24 cellular contexts compared by ENCODE assay signal in genomic region chr12:38898001-38898684, GRCh38. TPM values are rescaled to one million over a fixed set of nuclear protein-coding genes. Genes with fewer than 3 reads are reported as not detected.
DNase-seq lines count a peak whose midpoint lies in the region; ATAC-seq and TF ChIP-seq lines count a peak whose summit lies in the region.
"Had no signal": no experiment of that assay in that cellular context is flagged by ENCODE, and none has a peak within 500 bp of the region (broad histone marks: within the 10 kb centered on the region; RNA-seq: fewer than 3 reads in every experiment).

No MANE protein-coding gene starts in this region.

- H3K56ac ChIP-seq in mesendoderm (ENCODE audit: low read length), result peak overlapping the region; percentile 36

- no peak overlapping the region for H2BK5ac ChIP-seq in mesendoderm (ENCODE audit: low read length)

- no peak overlapping the region for H3K18ac ChIP-seq in mesendoderm (ENCODE audit: low read length)

- peak; percentile 16 for DNase-seq in AG10803 (ENCODE audit: low read depth)
- DNase-seq in chondrocyte (ENCODE audit: low spot score), result no peak
- DNase-seq in mesendoderm, result peak; percentile 95
- no peak for DNase-seq in CD14-positive monocyte (ENCODE audit: low spot score)
- DNase-seq in NCI-H748 treated with DMSO at 0.1 percent for 48 hours (lab: John Stamatoyannopoulos, UW), result no peak
- no peak for DNase-seq in NCI-H345 (lab: John Stamatoyannopoulos, UW)
- DNase-seq: activated CD4-positive, alpha-beta T cell treated with anti-CD3 and anti-CD28 coated beads for 36 hours; activated gamma-delta T cell; activated naive CD8-positive, alpha-beta T cell treated with anti-CD3 and anti-CD28 coated beads, Interleukin-2, amount 10 ng/mL, durations not matched to agents 7 days and 5 days; activated T-cell treated with anti-CD3 and anti-CD28 coated beads, Interleukin-2, amount 50 U/mL, for 1 hour; CD8-positive, alpha-beta T cell; cerebellar nuclear complex; DMS 273 treated with DMSO at 0.1 percent for 48 hours; EL; Karpas-422; MV-4-11; NCI-H1436 treated with DMSO at 0.1 percent for 48 hours; NCI-H446; NCI-H82; psoas muscle had no signal

- no peak overlapping the region for H2BK15ac ChIP-seq in mesendoderm (replicated peaks; ENCODE audit: low read depth)

- intact Hi-C loops in CD14-positive monocyte (cut with micrococcal nuclease), result no loop called here

- H3K27ac ChIP-seq in HUES6 (ENCODE audit: low read depth, low read length) (peak overlapping the region; percentile 67), mesendoderm (ENCODE audit: low read depth, low read length) (no peak overlapping the region)
- H3K27ac ChIP-seq: psoas muscle had no signal

- no peaks in the 10 kb centered on the region for H3K79me2 ChIP-seq in mesendoderm (ENCODE audit: control insufficient read depth, insufficient read depth, low read length)

- no peak overlapping the region for H4K8ac ChIP-seq in mesendoderm (ENCODE audit: low read depth, low read length)

- no peaks in the 10 kb centered on the region for H3K36me3 Mint-ChIP-seq in chondrocyte (ENCODE audit: low read depth)
- peaks cover 5 to 6% of the 10 kb centered on the region in 2 donors for H3K36me3 Mint-ChIP-seq in CD14-positive monocyte
- H3K36me3 Mint-ChIP-seq: activated naive CD8-positive, alpha-beta T cell treated with anti-CD3 and anti-CD28 coated beads, Interleukin-2, amount 10 ng/mL, durations not matched to agents 7 days and 5 days; CD8-positive, alpha-beta T cell had no signal

- H2BK120ac ChIP-seq in mesendoderm (ENCODE audit: low read depth, low read length), result no peak overlapping the region

- H3K4me3 ChIP-seq in AG10803 (ENCODE audit: low read length), result no peak overlapping the region
- H3K4me3 ChIP-seq in HUES6 (ENCODE audit: low read depth, low read length), result peak overlapping the region; percentile 29; the same call in 1 of the 2 replicates
- H3K4me3 ChIP-seq in mesendoderm (ENCODE audit: low read length), result no peak overlapping the region
- H3K4me3 ChIP-seq: psoas muscle had no signal

- no peak overlapping the region for H3K4ac ChIP-seq in mesendoderm (ENCODE audit: low read depth, low read length)

- H3K4me1 Mint-ChIP-seq in chondrocyte (ENCODE audit: low read depth) (peaks cover 13% of the 10 kb centered on the region), CD14-positive monocyte (peaks cover 34% of the 10 kb centered on the region)
- H3K4me1 Mint-ChIP-seq: activated naive CD8-positive, alpha-beta T cell treated with anti-CD3 and anti-CD28 coated beads, Interleukin-2, amount 10 ng/mL, durations not matched to agents 7 days and 5 days had no signal

- H3K79me1 ChIP-seq in mesendoderm (ENCODE audit: low read length), result peaks cover 3% of the 10 kb centered on the region

- TF ChIP-seq CTCF in AG10803 (conservative IDR thresholded peaks at IDR 0.05; ENCODE audit: low read length), result no peak
- no peak for TF ChIP-seq CTCF in chondrocyte (IDR thresholded peaks at IDR 0.05)
- TF ChIP-seq CTCF in CD14-positive monocyte (IDR thresholded peaks at IDR 0.05), result no peak

- H3K4me1 ChIP-seq in HUES6 (ENCODE audit: control insufficient read depth, insufficient read depth, low read length) (peaks cover 26% of the 10 kb centered on the region), mesendoderm (ENCODE audit: control insufficient read depth, low read depth, low read length) (peaks cover 2% of the 10 kb centered on the region)
- H3K4me1 ChIP-seq: psoas muscle had no signal

- H3K9me3 Mint-ChIP-seq in chondrocyte (ENCODE audit: low read depth) (peaks cover 2% of the 10 kb centered on the region), CD14-positive monocyte (no peaks in the 10 kb centered on the region)
- H3K9me3 Mint-ChIP-seq: activated naive CD8-positive, alpha-beta T cell treated with anti-CD3 and anti-CD28 coated beads, Interleukin-2, amount 10 ng/mL, durations not matched to agents 7 days and 5 days; CD8-positive, alpha-beta T cell; stimulated activated naive CD8-positive, alpha-beta T cell treated with anti-CD3 and anti-CD28 coated beads, Interleukin-15, Interleukin-2, amounts not matched to agents 100 ng/mL and 50 ng/mL, for 24 hours had no signal

- no peak for ATAC-seq in GM18870 (IDR thresholded peaks at IDR 0.05; ENCODE audit: unreplicated experiment)
- ATAC-seq: activated CD4-positive, alpha-beta T cell treated with anti-CD3 and anti-CD28 coated beads for 36 hours; CD8-positive, alpha-beta T cell; psoas muscle; SK-N-SH treated with all-trans-retinoic acid at 6 μM for 48 hours had no signal

- H3K9me3 ChIP-seq in HUES6 (ENCODE audit: control insufficient read depth, insufficient read depth, low read depth, low read length), result no peaks in the 10 kb centered on the region
- H3K9me3 ChIP-seq: psoas muscle had no signal

- H3K27me3 Mint-ChIP-seq in chondrocyte (ENCODE audit: low read depth), result no peaks in the 10 kb centered on the region
- H3K27me3 Mint-ChIP-seq in CD14-positive monocyte (ENCODE audit: low read depth in 3 of 3), result peaks cover 0 to 2% (median 0%) of the 10 kb centered on the region in 3 donors
- H3K27me3 Mint-ChIP-seq: activated CD4-positive, alpha-beta T cell treated with anti-CD3 and anti-CD28 coated beads for 36 hours; activated naive CD8-positive, alpha-beta T cell treated with anti-CD3 and anti-CD28 coated beads, Interleukin-2, amount 10 ng/mL, durations not matched to agents 7 days and 5 days had no signal

- no peak overlapping the region for H2AK5ac ChIP-seq in mesendoderm (ENCODE audit: low read length)

- H4K5ac ChIP-seq in mesendoderm (ENCODE audit: low read length), result no peak overlapping the region

- H3K9ac ChIP-seq in HUES6 (ENCODE audit: low read length) (no peak overlapping the region), mesendoderm (ENCODE audit: low read length) (no peak overlapping the region)

- no peak overlapping the region for H3K4me3 Mint-ChIP-seq in chondrocyte (ENCODE audit: unreplicated experiment)
- no peak overlapping the region for H3K4me3 Mint-ChIP-seq in CD14-positive monocyte
- H3K4me3 Mint-ChIP-seq: activated CD4-positive, alpha-beta T cell treated with anti-CD3 and anti-CD28 coated beads for 36 hours; activated naive CD8-positive, alpha-beta T cell treated with anti-CD3 and anti-CD28 coated beads, Interleukin-2, amount 10 ng/mL, durations not matched to agents 7 days and 5 days; CD8-positive, alpha-beta T cell; stimulated activated naive CD8-positive, alpha-beta T cell treated with anti-CD3 and anti-CD28 coated beads, Interleukin-15, Interleukin-2, amounts not matched to agents 100 ng/mL and 50 ng/mL, for 24 hours had no signal

- no CpG with 5 or more reads among the region's 2 CpGs for WGBS in mesendoderm (ENCODE audit: extremely low coverage, insufficient coverage, low lambda C conversion rate)

- H3K4me2 ChIP-seq in mesendoderm (ENCODE audit: low read length), result no peak overlapping the region

- H3K27ac Mint-ChIP-seq in chondrocyte (ENCODE audit: unreplicated experiment) (peak overlapping the region; percentile 59), CD14-positive monocyte (no peak overlapping the region)
- H3K27ac Mint-ChIP-seq: activated CD4-positive, alpha-beta T cell treated with anti-CD3 and anti-CD28 coated beads for 36 hours; activated naive CD8-positive, alpha-beta T cell treated with anti-CD3 and anti-CD28 coated beads, Interleukin-2, amount 10 ng/mL, durations not matched to agents 7 days and 5 days; CD8-positive, alpha-beta T cell had no signal

- H3K23ac ChIP-seq in mesendoderm (ENCODE audit: low read length), result no peak overlapping the region

- no peaks in the 10 kb centered on the region for H3K36me3 ChIP-seq in HUES6 (ENCODE audit: control insufficient read depth, insufficient read depth, low read length)
- no peaks in the 10 kb centered on the region for H3K36me3 ChIP-seq in mesendoderm (ENCODE audit: control insufficient read depth, insufficient read depth, low read length)

- H3K27me3 ChIP-seq in HUES6 (ENCODE audit: control insufficient read depth, insufficient read depth, low read length) (no peaks in the 10 kb centered on the region), mesendoderm (ENCODE audit: insufficient read depth, low read length, poor library complexity) (no peaks in the 10 kb centered on the region)

RNA-seq across cellular contexts. Expression of gene CPNE8, which starts 7.2 kb away (rescaled TPM):
- 8.0 to 10.6 TPM (median 10.3 TPM) in 3 replicates for total RNA-seq in chondrocyte
- 2.4 TPM for polyA plus RNA-seq in mesendoderm (2013, experiment 1 of 2)
- polyA plus RNA-seq in mesendoderm (2013, experiment 2 of 2), result 2.9 TPM
- polyA plus RNA-seq in CD14-positive monocyte, result 10 to 100 TPM; 15.2 to 22.5 TPM

Comparison
In these comparisons a context has a peak if more than half of its experiments do, and no peak if none do; other contexts are left out.
1. DNase-seq: peak in AG10803 (single experiment) and mesendoderm (single experiment); none in chondrocyte (single experiment), CD14-positive monocyte (single experiment), NCI-H748 treated with DMSO at 0.1 percent for 48 hours (single experiment) and NCI-H345 (single experiment).